Comparison of ENCODE assay signal across 12 cellular contexts in genomic region chr5:17314907-17315471, GRCh38.
DNase-seq lines count a peak whose midpoint lies in the region; ATAC-seq and TF ChIP-seq lines count a peak whose summit lies in the region.
"Had no signal": no experiment of that assay in that cellular context is flagged by ENCODE, and none has a peak within 500 bp of the region (broad histone marks: within the 10 kb centered on the region; RNA-seq: fewer than 3 reads in every experiment).

No MANE protein-coding gene starts in this region.

- intact Hi-C loops in lower leg skin (cut with DNase I; ENCODE audit: low total_unique reads) = no loop called here

- H3K9me3 ChIP-seq in BLaER1 = no peaks in the 10 kb centered on the region; the same call in 1 of the 2 replicates
- no peaks in the 10 kb centered on the region for H3K9me3 ChIP-seq in adipocyte (ENCODE audit: control insufficient read depth, low read length)
- H3K9me3 ChIP-seq: left lung, sigmoid colon had no signal

- H3K36me3 ChIP-seq in BLaER1 (no peaks in the 10 kb centered on the region), adipocyte (ENCODE audit: control insufficient read depth, insufficient read depth, low read length, severe bottlenecking) (no peaks in the 10 kb centered on the region)
- H3K36me3 ChIP-seq: left lung, sigmoid colon had no signal

- H3K27me3 ChIP-seq in BLaER1 = no peaks in the 10 kb centered on the region
- H3K27me3 ChIP-seq in adipocyte (replicated peaks; ENCODE audit: control insufficient read depth, insufficient read depth, low read length) = no peaks in the 10 kb centered on the region
- H3K27me3 ChIP-seq: left lung, sigmoid colon had no signal

- H3K27ac ChIP-seq in BLaER1 = no peak overlapping the region
- H3K27ac ChIP-seq: left lung, sigmoid colon had no signal

- no peak overlapping the region for H3K9ac ChIP-seq in BLaER1
- no peak overlapping the region for H3K9ac ChIP-seq in adipocyte (ENCODE audit: low read length)

- peak overlapping the region; percentile 88 for H3K4me2 ChIP-seq in BLaER1

- no peak for TF ChIP-seq POLR2A in lower leg skin (IDR thresholded peaks at IDR 0.05)

- DNase-seq in GM19240 (ENCODE audit: insufficient read length, low spot score) (peak; percentile 13), NCI-H1436 (lab: John Stamatoyannopoulos, UW) (peak; percentile 43), adipocyte (ENCODE audit: low read depth) (peak; percentile 42), anterior cingulate cortex (lab: John Stamatoyannopoulos, UW) (no peak), lower leg skin (ENCODE audit: low spot score in 2 of 2) (no peak), SHP77 treated with DMSO at 0.1 percent for 48 hours (lab: John Stamatoyannopoulos, UW) (no peak)
- DNase-seq: activated CD4-positive, alpha-beta T cell treated with anti-CD3 and anti-CD28 coated beads for 36 hours; left lung; sigmoid colon; stimulated activated naive CD4-positive, alpha-beta T cell had no signal

- no peak for TF ChIP-seq CTCF in lower leg skin (IDR thresholded peaks at IDR 0.05)

- ATAC-seq in HG03159 (IDR thresholded peaks at IDR 0.05; ENCODE audit: unreplicated experiment) = no peak
- ATAC-seq: activated CD4-positive, alpha-beta T cell treated with anti-CD3 and anti-CD28 coated beads for 36 hours; left lung had no signal

- H4K20me1 ChIP-seq in BLaER1 = no peaks in the 10 kb centered on the region

- H3K4me3 ChIP-seq in BLaER1 (no peak overlapping the region), adipocyte (ENCODE audit: low read length) (no peak overlapping the region), lower leg skin (ENCODE audit: low read depth, poor library complexity, severe bottlenecking) (no peak overlapping the region)
- H3K4me3 ChIP-seq: left lung, sigmoid colon had no signal

- H3K4me1 ChIP-seq in BLaER1 = peaks cover 61% of the 10 kb centered on the region
- peaks cover 35% of the 10 kb centered on the region for H3K4me1 ChIP-seq in adipocyte (ENCODE audit: control insufficient read depth, insufficient read depth, low read length)
- H3K4me1 ChIP-seq: sigmoid colon had no signal

- WGBS in lower leg skin, 2 donors = 71 to 78% methylated on average over 5 of the region's 5 CpGs

Comparison
In these comparisons a context has a peak if more than half of its experiments do, and no peak if none do; other contexts are left out.
1. DNase-seq: peak in GM19240 (single experiment), NCI-H1436 (single experiment) and adipocyte (single experiment); none in anterior cingulate cortex (0 of 58), lower leg skin (0 of 2) and SHP77 treated with DMSO at 0.1 percent for 48 hours (single experiment).